ENCODE assay signal across 7 cellular contexts in the genomic region with DNA sequence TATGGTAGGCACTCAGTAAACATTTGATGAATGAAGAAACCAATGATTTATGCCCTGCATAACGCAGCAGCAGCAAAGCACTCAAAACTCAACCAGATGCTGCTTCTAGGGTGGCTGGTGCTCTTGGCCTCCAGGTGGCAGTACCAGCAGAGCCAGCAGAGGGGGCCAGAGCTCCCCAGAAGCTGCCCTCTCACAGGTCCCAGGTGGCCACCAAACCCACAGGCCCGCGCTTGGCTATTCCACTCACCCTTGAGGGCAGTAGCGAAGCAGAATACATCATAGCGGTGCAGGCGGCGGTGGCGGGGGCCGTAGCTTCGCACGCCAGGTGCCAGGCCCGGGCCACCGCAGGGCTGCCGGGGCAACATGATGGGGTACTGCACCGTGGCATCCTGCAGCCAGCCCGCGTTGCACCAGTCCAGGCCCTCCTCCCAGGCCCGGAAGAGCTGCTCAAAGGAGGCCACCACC. TPM values are rescaled to one million over a fixed set of nuclear protein-coding genes. Genes with fewer than 3 reads are reported as not detected.
DNase-seq lines count a peak whose midpoint lies in the region; ATAC-seq lines count a peak whose summit lies in the region.

No MANE protein-coding gene starts in this region.

- in situ Hi-C loops in GM23248 (cut with MboI): no loop called here

- no peaks in the 10 kb centered on the region for H3K36me3 ChIP-seq in GM23248 (ENCODE audit: low read depth)

- no peaks in the 10 kb centered on the region; the same call in 1 of the 2 replicates for H3K27me3 ChIP-seq in GM23248 (replicated peaks; ENCODE audit: insufficient read depth)

- no peak overlapping the region for H3K9ac ChIP-seq in GM23248

- no peak overlapping the region for H2AFZ ChIP-seq in GM23248

- H3K4me2 ChIP-seq in GM23248 (ENCODE audit: unreplicated experiment): no peak overlapping the region

- H3K4me3 ChIP-seq in GM23248: no peak overlapping the region

- no peaks in the 10 kb centered on the region for H3F3A ChIP-seq in GM23248 (ENCODE audit: insufficient read depth)

- H3K27ac ChIP-seq in GM23248: no peak overlapping the region

- no peaks in the 10 kb centered on the region for H3K9me2 ChIP-seq in GM23248 (ENCODE audit: insufficient read depth)

- H3K9me3 ChIP-seq in GM23248 (ENCODE audit: low read depth): no peaks in the 10 kb centered on the region

- no peak for ATAC-seq in HG03039 (IDR thresholded peaks at IDR 0.05; ENCODE audit: unreplicated experiment)

- no peaks in the 10 kb centered on the region for H4K20me1 ChIP-seq in GM23248 (ENCODE audit: insufficient read depth)

- WGBS in GM23248 (ENCODE audit: low coverage in 1 of 2, low lambda C conversion rate in 2 of 2, missing lambda C conversion rate in 2 of 2), 2 experiments: 72 to 78% methylated on average over 18 of the region's 18 CpGs

- no peaks in the 10 kb centered on the region for H3K79me2 ChIP-seq in GM23248 (ENCODE audit: insufficient read depth)

- DNase-seq in Daoy (ENCODE audit: low read depth) (peak; percentile 56), GM23248 (peak; percentile 70), NCI-H524 treated with DMSO at 0.1 percent for 48 hours (lab: John Stamatoyannopoulos, UW) (peak; percentile 59), germinal center (ENCODE audit: low spot score) (peak; percentile 65)
- DNase-seq in activated CD8-positive, alpha-beta memory T cell treated with anti-CD3 and anti-CD28 coated beads, Interleukin-2, amount 50 U/mL, for 48 hours: peak; percentile 69
- peak; percentile 30 for DNase-seq in stimulated activated CD4-positive, alpha-beta T cell treated with anti-CD3 and anti-CD28 coated beads, Interleukin-12 subunit alpha, Interleukin-12 subunit beta, amount 100 ng/mL, for 4 hours

- H3K4me1 ChIP-seq in GM23248 (ENCODE audit: insufficient read depth): peaks cover 9% of the 10 kb centered on the region; the same call in 1 of the 2 replicates

RNA-seq across cellular contexts. Expression of a gene that starts 16.6 kb away (rescaled TPM):
- total RNA-seq in Daoy (2014; rRNA removed; shearing (Covaris generic)): 5.6 and 6.6 TPM in 2 replicates
- 2.9 and 6.7 TPM in 2 replicates for total RNA-seq in GM23248 (2014; rRNA removed; shearing (Covaris generic))
- polyA plus RNA-seq in GM23248 (2016; fragmentation: Nextera tagmentation; extraction: Ambion mirVana): 3.3 and 4.5 TPM in 2 replicates

RNA-seq across cellular contexts. Expression of a gene that starts 34.4 kb away (rescaled TPM):
- total RNA-seq in Daoy (2014; rRNA removed; shearing (Covaris generic)): 13.9 and 14.9 TPM in 2 replicates
- total RNA-seq in GM23248 (2014; rRNA removed; shearing (Covaris generic)): 334 and 355 TPM in 2 replicates
- 411 and 437 TPM in 2 replicates for polyA plus RNA-seq in GM23248 (2016; fragmentation: Nextera tagmentation; extraction: Ambion mirVana)

Comparison
In these comparisons a context has a peak if more than half of its experiments do, and no peak if none do; other contexts are left out.
1. RNA of a gene that starts 34.4 kb away (total RNA-seq): 334 to 355 TPM in GM23248; 13.9 to 14.9 TPM in Daoy; every median in the first group is over 10 times any median in the second.
2. Peak in every context shown above with its lines, with median percentiles within 50 percentile points of each other: DNase-seq.